1 cellular context compared by ENCODE assay signal in the genomic region with DNA sequence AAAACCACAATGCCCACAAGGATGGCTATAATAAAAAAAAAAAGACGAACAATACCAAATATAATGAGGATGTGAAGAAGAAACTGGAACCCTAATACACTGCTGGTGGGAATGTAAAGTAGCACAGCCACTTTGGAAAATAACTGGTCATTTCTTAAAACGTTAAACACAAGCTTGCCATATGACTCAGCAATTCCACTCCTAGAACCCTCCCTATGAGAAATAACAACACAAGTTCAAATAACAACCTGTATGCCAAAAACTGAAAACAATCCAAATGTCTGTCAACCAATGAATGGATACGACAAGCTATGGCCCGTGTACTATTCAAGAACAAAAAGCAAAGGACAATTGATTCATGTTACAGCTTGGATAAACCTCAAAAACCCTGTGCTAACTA.
A peak's percentile ranks its signal among the peaks of the same experiment; 100 is the strongest.
TF ChIP-seq lines count a peak whose summit lies in the region.

No MANE protein-coding gene starts in this region.

TF ChIP-seq in SK-N-SH, 30 proteins besides CTCF, POLR2A, EP300 and RAD21:
- TF ChIP-seq JUND (IDR thresholded peaks at IDR 0.05) (0 out of 2 replicates have a peak, but pooled peaks have one; percentile 20), NFIC (IDR thresholded peaks at IDR 0.05; ENCODE audit: borderline replicate concordance) (peak; percentile 19; the same call in 1 of the 2 replicates), FOSL2 (IDR thresholded peaks at IDR 0.05; ENCODE audit: borderline replicate concordance, low read depth) (peak; percentile 40; the same call in 1 of the 2 replicates), TCF12 (IDR thresholded peaks at IDR 0.05) (peak; percentile 25; the same call in 1 of the 2 replicates), PBX3 (IDR thresholded peaks at IDR 0.05) (peak; percentile 22; the same call in 1 of the 2 replicates), MAX (IDR thresholded peaks at IDR 0.05; ENCODE audit: low read depth) (no peak)
